In genomic region chr6:67131827-67132226, GRCh38 we compare ENCODE assay signal across 19 cellular contexts.
DNase-seq lines count a peak whose midpoint lies in the region; ATAC-seq, FAIRE-seq and TF ChIP-seq lines count a peak whose summit lies in the region.
"Had no signal": no experiment of that assay in that cellular context is flagged by ENCODE, and none has a peak within 500 bp of the region (broad histone marks: within the 10 kb centered on the region; RNA-seq: fewer than 3 reads in every experiment).

No MANE protein-coding gene starts in this region.

- intact Hi-C loops in body of pancreas (cut with DNase I) (no loop called here), left colon (cut with DNase I, micrococcal nuclease) (no loop called here)

- TF ChIP-seq POLR2A in H54 (IDR thresholded peaks at IDR 0.05; ENCODE audit: low read depth, low read length) (no peak), body of pancreas (IDR thresholded peaks at IDR 0.05) (no peak)

- H2AFZ ChIP-seq in astrocyte (ENCODE audit: low read depth, low read length), result no peak overlapping the region

- H3K36me3 ChIP-seq in astrocyte (ENCODE audit: insufficient read depth, low read length) (no peaks in the 10 kb centered on the region), body of pancreas (replicated peaks in 1 of 2; ENCODE audit: insufficient read depth in 1 of 2, low read depth in 2 of 2) (no peaks in the 10 kb centered on the region)

- H3K79me2 ChIP-seq in astrocyte (ENCODE audit: insufficient read depth, low read length), result no peaks in the 10 kb centered on the region

- H4K20me1 ChIP-seq in astrocyte (ENCODE audit: insufficient read depth, low read length), result no peaks in the 10 kb centered on the region

- TF ChIP-seq CTCF in astrocyte (IDR thresholded peaks at IDR 0.05; ENCODE audit: insufficient read depth, low read depth, low read length) (no peak), body of pancreas (IDR thresholded peaks at IDR 0.05) (no peak), D721Med (IDR thresholded peaks at IDR 0.05; ENCODE audit: insufficient read depth, missing control alignments) (no peak)

- H3K27ac Mint-ChIP-seq in astrocyte (ENCODE audit: unreplicated experiment), result no peak overlapping the region

- no peaks in the 10 kb centered on the region for H3K27me3 Mint-ChIP-seq in astrocyte (ENCODE audit: low read depth, unreplicated experiment)

- ATAC-seq in body of pancreas (no peak), left colon (no peak)

- no peak overlapping the region for H3K9ac ChIP-seq in astrocyte (ENCODE audit: low read length)

- no peaks in the 10 kb centered on the region for H3K4me1 Mint-ChIP-seq in astrocyte (ENCODE audit: low read depth, unreplicated experiment)

- H3K27ac ChIP-seq in astrocyte (ENCODE audit: low read depth, low read length) (no peak overlapping the region), body of pancreas (no peak overlapping the region)
- H3K27ac ChIP-seq: HL-60, RWPE1 had no signal

- H3K9me3 Mint-ChIP-seq in astrocyte (ENCODE audit: unreplicated experiment), result no peaks in the 10 kb centered on the region
- H3K9me3 Mint-ChIP-seq: neural crest cell had no signal

- no peaks in the 10 kb centered on the region for H3K9me3 ChIP-seq in astrocyte (ENCODE audit: insufficient read depth, low read depth, low read length)
- no peaks in the 10 kb centered on the region for H3K9me3 ChIP-seq in body of pancreas

- no peaks in the 10 kb centered on the region for H3K27me3 ChIP-seq in astrocyte (ENCODE audit: insufficient read depth, low read length)
- no peaks in the 10 kb centered on the region for H3K27me3 ChIP-seq in body of pancreas

- no peak overlapping the region for H3K4me3 Mint-ChIP-seq in astrocyte (ENCODE audit: unreplicated experiment)
- H3K4me3 Mint-ChIP-seq: neural crest cell had no signal

- H3K4me1 ChIP-seq in astrocyte (ENCODE audit: insufficient read depth, low read length), result no peaks in the 10 kb centered on the region
- H3K4me1 ChIP-seq in body of pancreas, result no peaks in the 10 kb centered on the region

- FAIRE-seq in H54 (lab: Jason Lieb, UNC) (peak; percentile 11), astrocyte (lab: Jason Lieb, UNC) (no peak), D721Med (lab: Jason Lieb, UNC) (no peak)
- FAIRE-seq: TTC549 had no signal

- 71 to 87% methylated on average over 2 of the region's 2 CpGs for WGBS in body of pancreas, 2 donors

- no peaks in the 10 kb centered on the region for H3K36me3 Mint-ChIP-seq in astrocyte (ENCODE audit: low read depth, unreplicated experiment)

- H3K4me2 ChIP-seq in astrocyte (ENCODE audit: low read length), result no peak overlapping the region

- H3K4me3 ChIP-seq in astrocyte (ENCODE audit: insufficient read depth, low read depth, low read length) (no peak overlapping the region), body of pancreas (no peak overlapping the region)

- DNase-seq in H54 (ENCODE audit: insufficient read length, low spot score) (peak; percentile 1), astrocyte (ENCODE audit: low read depth) (peak; percentile 18), fibroblast of the conjunctiva (ENCODE audit: low read depth) (peak; percentile 21), putamen (ENCODE audit: low spot score) (peak; percentile 25), foreskin melanocyte (no peak), body of pancreas (no peak), left colon (no peak), D721Med (ENCODE audit: insufficient read length, low spot score) (no peak)
- DNase-seq: activated naive CD4-positive, alpha-beta T cell treated with anti-CD3 and anti-CD28 coated beads, Interleukin-2, amount 50 U/mL, for 16 hours; H7; mesendoderm; MV-4-11; NCI-H2029; NCI-H510A; stimulated activated CD4-positive, alpha-beta T cell treated with anti-CD3 and anti-CD28 coated beads, Interleukin-12 subunit alpha, Interleukin-12 subunit beta, amount 100 ng/mL, for 4 hours had no signal

Comparison
In these comparisons a context has a peak if more than half of its experiments do, and no peak if none do; other contexts are left out.
1. DNase-seq: peak in H54 (single experiment), astrocyte (single experiment), fibroblast of the conjunctiva (single experiment) and putamen (single experiment); none in foreskin melanocyte (single experiment), body of pancreas (0 of 4), left colon (0 of 2) and D721Med (single experiment).